Comparison of ENCODE assay signal across 22 cellular contexts in the genomic region with DNA sequence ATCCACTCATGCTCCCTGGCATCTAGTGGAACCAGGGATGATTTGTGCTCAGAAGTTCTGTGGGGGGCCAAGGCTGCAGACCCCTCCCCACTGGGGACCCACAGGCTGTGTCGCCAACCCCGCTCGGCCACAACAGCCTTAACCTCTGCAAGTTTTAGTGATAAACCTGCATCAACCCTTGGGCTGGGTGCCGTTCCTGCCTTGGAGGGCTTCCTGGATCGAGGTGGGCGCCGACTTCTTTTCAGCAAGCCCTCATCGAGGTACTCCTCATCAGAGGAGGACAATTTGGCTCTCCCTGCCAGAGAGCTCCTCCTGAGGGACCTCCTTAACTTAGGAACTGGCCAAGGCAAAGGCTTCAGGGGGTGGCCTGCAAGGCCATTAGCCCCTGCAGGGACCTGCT. TPM values are rescaled to one million over a fixed set of nuclear protein-coding genes. Genes with fewer than 3 reads are reported as not detected.
DNase-seq lines count a peak whose midpoint lies in the region; ATAC-seq and TF ChIP-seq lines count a peak whose summit lies in the region.
"Had no signal": no experiment of that assay in that cellular context is flagged by ENCODE, and none has a peak within 500 bp of the region (broad histone marks: within the 10 kb centered on the region; RNA-seq: fewer than 3 reads in every experiment).

No MANE protein-coding gene starts in this region.

- H3K36me3 Mint-ChIP-seq in stimulated activated memory B cell treated with anti-CD40 and anti-IgM and Interleukin-4, amounts not matched to agents 10 μg/mL and 1 μg/mL and 100 μg/mL, for 72 hours = no peaks in the 10 kb centered on the region
- H3K36me3 Mint-ChIP-seq in activated naive CD8-positive, alpha-beta T cell treated with anti-CD3 and anti-CD28 coated beads for 36 hours = no peaks in the 10 kb centered on the region

- H3K4me3 Mint-ChIP-seq in stimulated activated memory B cell treated with anti-CD40 and anti-IgM and Interleukin-4, amounts not matched to agents 10 μg/mL and 1 μg/mL and 100 μg/mL, for 72 hours = no peak overlapping the region
- no peak overlapping the region for H3K4me3 Mint-ChIP-seq in activated naive CD8-positive, alpha-beta T cell treated with anti-CD3 and anti-CD28 coated beads for 36 hours
- H3K4me3 Mint-ChIP-seq: CD4-positive, alpha-beta T cell had no signal

- no peaks in the 10 kb centered on the region for H3K9me3 ChIP-seq in colonic mucosa
- no peaks in the 10 kb centered on the region for H3K9me3 ChIP-seq in hepatocyte (ENCODE audit: low read depth)
- H3K9me3 ChIP-seq in mucosa of stomach (ENCODE audit: control insufficient read depth, low read length) = no peaks in the 10 kb centered on the region

- DNase-seq in colonic mucosa (no peak), hepatocyte (ENCODE audit: low spot score) (no peak), foreskin keratinocyte (no peak), AG20443 (ENCODE audit: low spot score) (no peak)
- DNase-seq in activated naive CD8-positive, alpha-beta T cell treated with anti-CD3 and anti-CD28 coated beads for 36 hours = no peak
- DNase-seq: CD4-positive, alpha-beta T cell; COR-L47; DMS 273 treated with DMSO at 0.1 percent for 48 hours; DMS79 treated with DMSO at 0.1 percent for 48 hours; Karpas-422; NCI-H1048; NCI-H1436 treated with DMSO at 0.1 percent for 48 hours; NCI-H2029 treated with DMSO at 0.1 percent for 48 hours; NCI-H2171; NCI-H345; NCI-H524; NCI-H774; NK-92 treated with Interleukin-12 subunit alpha and Interleukin-12 subunit beta, amount 100 ng/mL, for 24 hours had no signal

- no peaks in the 10 kb centered on the region for H3K36me3 ChIP-seq in colonic mucosa
- H3K36me3 ChIP-seq in hepatocyte (replicated peaks; ENCODE audit: insufficient read depth, low read depth) = no peaks in the 10 kb centered on the region
- no peaks in the 10 kb centered on the region for H3K36me3 ChIP-seq in mucosa of stomach (ENCODE audit: control insufficient read depth, insufficient read depth, low read length)

- H3K9ac ChIP-seq in colonic mucosa (ENCODE audit: low read depth in 2 of 2, low read length in 2 of 2) (no peak overlapping the region), mucosa of stomach (ENCODE audit: low read length) (peak overlapping the region; percentile 77)
- H3K9ac ChIP-seq: BLaER1 had no signal

- peaks cover 32% of the 10 kb centered on the region for H3K27me3 Mint-ChIP-seq in stimulated activated memory B cell treated with anti-CD40 and anti-IgM and Interleukin-4, amounts not matched to agents 10 μg/mL and 1 μg/mL and 100 μg/mL, for 72 hours
- H3K27me3 Mint-ChIP-seq in activated naive CD8-positive, alpha-beta T cell treated with anti-CD3 and anti-CD28 coated beads for 36 hours = peaks cover 61% of the 10 kb centered on the region

- H3K79me2 ChIP-seq in hepatocyte = peaks cover 39% of the 10 kb centered on the region

- no peaks in the 10 kb centered on the region for H3K9me2 ChIP-seq in hepatocyte (replicated peaks; ENCODE audit: insufficient read depth)

- H3K4me1 ChIP-seq in colonic mucosa = no peaks in the 10 kb centered on the region
- peaks cover 6% of the 10 kb centered on the region for H3K4me1 ChIP-seq in hepatocyte (ENCODE audit: insufficient read depth)
- peaks cover 37% of the 10 kb centered on the region for H3K4me1 ChIP-seq in mucosa of stomach (ENCODE audit: control insufficient read depth, insufficient read depth, low read length)
- peaks cover 6% of the 10 kb centered on the region for H3K4me1 ChIP-seq in foreskin keratinocyte
- H3K4me1 ChIP-seq: BLaER1 had no signal

- peak; percentile 4 for ATAC-seq in stimulated activated memory B cell treated with anti-CD40 and anti-IgM and Interleukin-4, amounts not matched to agents 10 μg/mL and 1 μg/mL and 100 μg/mL, for 72 hours
- ATAC-seq in GM18511 (IDR thresholded peaks at IDR 0.05; ENCODE audit: unreplicated experiment) (no peak), foreskin keratinocyte (no peak)

- peaks cover 8% of the 10 kb centered on the region for H3K27me3 ChIP-seq in colonic mucosa
- peaks cover 19% of the 10 kb centered on the region for H3K27me3 ChIP-seq in hepatocyte
- peaks cover 12% of the 10 kb centered on the region for H3K27me3 ChIP-seq in mucosa of stomach (ENCODE audit: control insufficient read depth, insufficient read depth, low read length)
- peaks cover 86% of the 10 kb centered on the region for H3K27me3 ChIP-seq in foreskin keratinocyte

- H2AFZ ChIP-seq in hepatocyte = no peak overlapping the region

- intact Hi-C loops in colonic mucosa (cut with DNase I) = no loop called here

- no peaks in the 10 kb centered on the region for H4K20me1 ChIP-seq in hepatocyte (ENCODE audit: insufficient read depth, poor library complexity, severe bottlenecking)
- H4K20me1 ChIP-seq: BLaER1 had no signal

- H3K4me2 ChIP-seq in hepatocyte = peak overlapping the region; percentile 97
- H3K4me2 ChIP-seq: BLaER1 had no signal

- H3K27ac Mint-ChIP-seq in stimulated activated memory B cell treated with anti-CD40 and anti-IgM and Interleukin-4, amounts not matched to agents 10 μg/mL and 1 μg/mL and 100 μg/mL, for 72 hours = no peak overlapping the region
- H3K27ac Mint-ChIP-seq in activated naive CD8-positive, alpha-beta T cell treated with anti-CD3 and anti-CD28 coated beads for 36 hours = no peak overlapping the region
- H3K27ac Mint-ChIP-seq: CD4-positive, alpha-beta T cell had no signal

- no peak for TF ChIP-seq CTCF in colonic mucosa (IDR thresholded peaks at IDR 0.05)
- TF ChIP-seq CTCF in hepatocyte (IDR thresholded peaks at IDR 0.05; ENCODE audit: poor library complexity) = no peak
- TF ChIP-seq CTCF in foreskin keratinocyte (conservative IDR thresholded peaks at IDR 0.05) = no peak

- H3K9me3 Mint-ChIP-seq in stimulated activated memory B cell treated with anti-CD40 and anti-IgM and Interleukin-4, amounts not matched to agents 10 μg/mL and 1 μg/mL and 100 μg/mL, for 72 hours = no peaks in the 10 kb centered on the region
- H3K9me3 Mint-ChIP-seq in activated naive CD8-positive, alpha-beta T cell treated with anti-CD3 and anti-CD28 coated beads for 36 hours = no peaks in the 10 kb centered on the region
- H3K9me3 Mint-ChIP-seq: CD4-positive, alpha-beta T cell had no signal

- H3K27ac ChIP-seq in colonic mucosa = no peak overlapping the region
- no peak overlapping the region for H3K27ac ChIP-seq in hepatocyte
- no peak overlapping the region for H3K27ac ChIP-seq in foreskin keratinocyte
- H3K27ac ChIP-seq: BLaER1 had no signal

- WGBS in hepatocyte (ENCODE audit: low lambda C conversion rate, missing lambda C conversion rate) = 93% methylated on average over 8 of the region's 8 CpGs

- H3K4me3 ChIP-seq in colonic mucosa (peak overlapping the region; percentile 66), hepatocyte (no peak overlapping the region), mucosa of stomach (ENCODE audit: low read length) (peak overlapping the region; percentile 25)

- H3K4me1 Mint-ChIP-seq in stimulated activated memory B cell treated with anti-CD40 and anti-IgM and Interleukin-4, amounts not matched to agents 10 μg/mL and 1 μg/mL and 100 μg/mL, for 72 hours = no peaks in the 10 kb centered on the region
- peaks cover 3% of the 10 kb centered on the region for H3K4me1 Mint-ChIP-seq in activated naive CD8-positive, alpha-beta T cell treated with anti-CD3 and anti-CD28 coated beads for 36 hours

RNA-seq across cellular contexts. Expression of a gene that starts 1.9 kb away (rescaled TPM):
- total RNA-seq in colonic mucosa (10 to 100 TPM; 20.8 to 25.7 TPM), hepatocyte (16.2 and 18.9 TPM in 2 replicates), foreskin keratinocyte (0.03 and 0.07 TPM in 2 replicates)
- polyA plus RNA-seq in hepatocyte (5.7 and 8.7 TPM in 2 replicates), foreskin keratinocyte (not detected in 2 replicates)
- under 1 TPM in 1 of 2 experiments, not detected in 1; 0.12 TPM for total RNA-seq in activated naive CD8-positive, alpha-beta T cell treated with anti-CD3 and anti-CD28 coated beads for 36 hours
- total RNA-seq: CD4-positive, alpha-beta T cell had no signal

RNA-seq across cellular contexts. Expression of a gene that starts 53.5 kb away (rescaled TPM):
- 100 to 1,000 TPM; 114 to 134 TPM for total RNA-seq in colonic mucosa
- total RNA-seq in hepatocyte = 140 and 146 TPM in 2 replicates
- 68.3 and 74.7 TPM in 2 replicates for polyA plus RNA-seq in hepatocyte
- 67.5 and 75.3 TPM in 2 replicates for total RNA-seq in foreskin keratinocyte
- 19.1 and 25.2 TPM in 2 replicates for polyA plus RNA-seq in foreskin keratinocyte
- 10 to 100 TPM; 66.4 to 74.1 TPM for total RNA-seq in activated naive CD8-positive, alpha-beta T cell treated with anti-CD3 and anti-CD28 coated beads for 36 hours

Comparison
In these comparisons a context has a peak if more than half of its experiments do, and no peak if none do; other contexts are left out.
1. RNA of a gene that starts 1.9 kb away (total RNA-seq): 20.8 to 25.7 TPM in colonic mucosa and 16.2 to 18.9 TPM in hepatocyte; 0.12 TPM in activated naive CD8-positive, alpha-beta T cell treated with anti-CD3 and anti-CD28 coated beads for 36 hours and 0.03 to 0.07 TPM in foreskin keratinocyte; every median in the first group is over 10 times any median in the second.